Comparison of ENCODE assay signal across 12 cellular contexts in genomic region chr1:156481527-156481926, GRCh38. TPM values are rescaled to one million over a fixed set of nuclear protein-coding genes. Genes with fewer than 3 reads are reported as not detected.
DNase-seq lines count a peak whose midpoint lies in the region; ATAC-seq and TF ChIP-seq lines count a peak whose summit lies in the region.
"Had no signal": no experiment of that assay in that cellular context is flagged by ENCODE, and none has a peak within 500 bp of the region (broad histone marks: within the 10 kb centered on the region; RNA-seq: fewer than 3 reads in every experiment).

No MANE protein-coding gene starts in this region.

- peak overlapping the region; percentile 79 for H3K27ac Mint-ChIP-seq in activated CD4-positive, alpha-beta memory T cell treated with anti-CD3 and anti-CD28 coated beads for 36 hours
- peak overlapping the region in 5 of 6 donors; percentile 87 to 99 (median 97) for H3K27ac Mint-ChIP-seq in naive B cell
- no peak overlapping the region for H3K27ac Mint-ChIP-seq in chondrocyte (ENCODE audit: unreplicated experiment)
- no peak overlapping the region; the same call in 1 of the 2 replicates for H3K27ac Mint-ChIP-seq in WTC11

- peak; percentile 33 to 54 for ATAC-seq in naive B cell (ENCODE audit: low read depth in 2 of 2)
- ATAC-seq in HG03460 (IDR thresholded peaks at IDR 0.05; ENCODE audit: unreplicated experiment): no peak
- ATAC-seq in WTC11: no peak

- no peaks in the 10 kb centered on the region for H3K27me3 Mint-ChIP-seq in activated CD4-positive, alpha-beta memory T cell treated with anti-CD3 and anti-CD28 coated beads for 36 hours
- no peaks in the 10 kb centered on the region for H3K27me3 Mint-ChIP-seq in naive B cell
- H3K27me3 Mint-ChIP-seq in chondrocyte (ENCODE audit: low read depth): no peaks in the 10 kb centered on the region
- no peaks in the 10 kb centered on the region for H3K27me3 Mint-ChIP-seq in WTC11 (ENCODE audit: low read depth)

- intact Hi-C loops in activated CD4-positive, alpha-beta memory T cell treated with anti-CD3 and anti-CD28 coated beads for 36 hours (cut with micrococcal nuclease): loop anchor here (2.0 kb wide), 1 partner anchor 25 kb away; no protein-coding TSS in a partner anchor

- peak; percentile 43 for DNase-seq in stimulated activated CD4-positive, alpha-beta T cell treated with anti-CD3 and anti-CD28 coated beads, Interleukin-1b, Interleukin-23, amount 100 ng/mL, for 48 hours
- no peak for DNase-seq in stimulated activated CD4-positive, alpha-beta T cell treated with anti-CD3 and anti-CD28 coated beads, Interleukin-2, amount 100 ng/mL, for 24 hours
- peak; percentile 71 for DNase-seq in activated CD4-positive, alpha-beta memory T cell treated with anti-CD3 and anti-CD28 coated beads for 36 hours
- DNase-seq in naive B cell (no peak), chondrocyte (ENCODE audit: low spot score) (no peak), DMS53 treated with DMSO at 0.1 percent for 48 hours (lab: John Stamatoyannopoulos, UW; ENCODE audit: unreplicated experiment) (no peak), WTC11 (ENCODE audit: low spot score) (no peak)
- DNase-seq: adrenal gland; NCI-H146; stimulated activated CD4-positive, alpha-beta T cell treated with anti-CD3 and anti-CD28 coated beads, Interleukin-2, amount 100 ng/mL, for 48 hours had no signal

- no peak for TF ChIP-seq CTCF in chondrocyte (IDR thresholded peaks at IDR 0.05)
- no peak for TF ChIP-seq CTCF in WTC11 (IDR thresholded peaks at IDR 0.05)

- CTCF ChIA-PET in activated CD4-positive, alpha-beta memory T cell treated with anti-CD3 and anti-CD28 coated beads for 36 hours (lab: Charles Lee): interaction anchor here (1.0 to 5.8 kb wide), 22 partner anchors 9 to 160 kb away, joined by 3 to 180 read pairs (median 11); partner anchors contain the start of genes BCAN, IQGAP3, MEF2D and TTC24
- CTCF ChIA-PET in WTC11 (lab: Charles Lee): interaction anchor here (0.8 to 6.1 kb wide), 32 partner anchors 10 to 225 kb away, joined by 3 to 145 read pairs (median 11); partner anchors contain the start of genes CRABP2, HAPLN2, IQGAP3 and MEF2D

- POLR2A ChIA-PET in activated CD4-positive, alpha-beta memory T cell treated with anti-CD3 and anti-CD28 coated beads for 36 hours (lab: Charles Lee): interaction anchor here (1.0 to 3.1 kb wide), 2 partner anchors 17 to 19 kb away, joined by 3 to 23 read pairs; partner anchors contain the start of gene MEF2D
- POLR2A ChIA-PET in WTC11 (lab: Charles Lee): interaction anchor here (1.3 to 2.5 kb wide), 3 partner anchors 20 to 24 kb away, joined by 3 to 24 read pairs (median 19); partner anchors contain the start of gene MEF2D

- peaks cover 44% of the 10 kb centered on the region for H3K36me3 Mint-ChIP-seq in activated CD4-positive, alpha-beta memory T cell treated with anti-CD3 and anti-CD28 coated beads for 36 hours
- H3K36me3 Mint-ChIP-seq in naive B cell (peaks cover 23 to 30% of the 10 kb centered on the region in 2 donors), chondrocyte (ENCODE audit: low read depth) (peaks cover 45% of the 10 kb centered on the region), WTC11 (peaks cover 29% of the 10 kb centered on the region)

- H3K9me3 Mint-ChIP-seq in activated CD4-positive, alpha-beta memory T cell treated with anti-CD3 and anti-CD28 coated beads for 36 hours: no peaks in the 10 kb centered on the region
- no peaks in the 10 kb centered on the region for H3K9me3 Mint-ChIP-seq in naive B cell
- no peaks in the 10 kb centered on the region for H3K9me3 Mint-ChIP-seq in chondrocyte (ENCODE audit: low read depth)
- H3K9me3 Mint-ChIP-seq in WTC11: no peaks in the 10 kb centered on the region
- H3K9me3 Mint-ChIP-seq: neural crest cell had no signal

- H3K4me3 Mint-ChIP-seq in activated CD4-positive, alpha-beta memory T cell treated with anti-CD3 and anti-CD28 coated beads for 36 hours: peak overlapping the region; percentile 1
- H3K4me3 Mint-ChIP-seq in naive B cell (peak overlapping the region in 5 of 8 donors; percentile 23 to 68 (median 30)), chondrocyte (ENCODE audit: unreplicated experiment) (no peak overlapping the region), WTC11 (no peak overlapping the region)
- H3K4me3 Mint-ChIP-seq: neural crest cell had no signal

- peaks cover 68% of the 10 kb centered on the region for H3K4me1 Mint-ChIP-seq in activated CD4-positive, alpha-beta memory T cell treated with anti-CD3 and anti-CD28 coated beads for 36 hours (ENCODE audit: low read depth)
- H3K4me1 Mint-ChIP-seq in naive B cell (peaks cover 39 to 66% (median 54%) of the 10 kb centered on the region in 3 donors), chondrocyte (ENCODE audit: low read depth) (peaks cover 32% of the 10 kb centered on the region), WTC11 (peaks cover 27% of the 10 kb centered on the region)

TF ChIP-seq in WTC11, 78 proteins besides CTCF, POLR2A, EP300 and RAD21 (continues in another document):
- TF ChIP-seq ERG (CRISPR knock-in tag; IDR thresholded peaks at IDR 0.05): no peak
- no peak for TF ChIP-seq ETV6 (CRISPR knock-in tag; IDR thresholded peaks at IDR 0.05)
- TF ChIP-seq GRHL2 (CRISPR knock-in tag; IDR thresholded peaks at IDR 0.05; ENCODE audit: insufficient replicate concordance, severe bottlenecking): no peak
- TF ChIP-seq NFE2L1 (CRISPR knock-in tag; IDR thresholded peaks at IDR 0.05): no peak
- no peak for TF ChIP-seq PREB (CRISPR knock-in tag; IDR thresholded peaks at IDR 0.05; ENCODE audit: borderline replicate concordance)
- TF ChIP-seq MLX (CRISPR knock-in tag; IDR thresholded peaks at IDR 0.05): no peak
- TF ChIP-seq CREM (CRISPR knock-in tag; IDR thresholded peaks at IDR 0.05): no peak
- no peak for TF ChIP-seq TEAD1 (CRISPR knock-in tag; IDR thresholded peaks at IDR 0.05)
- TF ChIP-seq ZBTB43 (CRISPR knock-in tag; IDR thresholded peaks at IDR 0.05): no peak
- no peak for TF ChIP-seq CBFB (CRISPR knock-in tag; IDR thresholded peaks at IDR 0.05; ENCODE audit: low read depth)
- TF ChIP-seq ESRRA (CRISPR knock-in tag; IDR thresholded peaks at IDR 0.05; ENCODE audit: borderline replicate concordance): no peak
- TF ChIP-seq ATF3 (CRISPR knock-in tag; conservative IDR thresholded peaks at IDR 0.05): no peak
- no peak for TF ChIP-seq RORB (CRISPR knock-in tag; IDR thresholded peaks at IDR 0.05)
- no peak for TF ChIP-seq USF2 (CRISPR knock-in tag; IDR thresholded peaks at IDR 0.05)
- TF ChIP-seq NR1H2 (CRISPR knock-in tag; IDR thresholded peaks at IDR 0.05): no peak

RNA-seq across cellular contexts. Expression of gene MEF2D, which starts 19.0 kb away (rescaled TPM):
- 10 to 100 TPM; 35.9 to 39.7 TPM for total RNA-seq in activated CD4-positive, alpha-beta memory T cell treated with anti-CD3 and anti-CD28 coated beads for 36 hours
- polyA plus RNA-seq in naive B cell (ENCODE audit: low read depth in 6 of 6): 10 to 100 TPM in 3 of 6 donors, 1 to 10 TPM in 3; 6.9 to 15.8 (median 9.1) TPM
- total RNA-seq in chondrocyte: 42.3 to 64.7 TPM (median 62.0 TPM) in 3 replicates
- 20.6 to 24.1 TPM (median 24.0 TPM) in 3 replicates for total RNA-seq in WTC11 (2021)

Comparison
In these comparisons a context has a peak if more than half of its experiments do, and no peak if none do; other contexts are left out.
1. DNase-seq: peak in stimulated activated CD4-positive, alpha-beta T cell treated with anti-CD3 and anti-CD28 coated beads, Interleukin-1b, Interleukin-23, amount 100 ng/mL, for 48 hours (single experiment) and activated CD4-positive, alpha-beta memory T cell treated with anti-CD3 and anti-CD28 coated beads for 36 hours (single experiment); none in stimulated activated CD4-positive, alpha-beta T cell treated with anti-CD3 and anti-CD28 coated beads, Interleukin-2, amount 100 ng/mL, for 24 hours (0 of 2), naive B cell (single experiment), chondrocyte (single experiment), DMS53 treated with DMSO at 0.1 percent for 48 hours (single experiment) and WTC11 (single experiment).
2. H3K27ac Mint-ChIP-seq: peak in activated CD4-positive, alpha-beta memory T cell treated with anti-CD3 and anti-CD28 coated beads for 36 hours (single experiment) and naive B cell (5 of 6); none in chondrocyte (single experiment) and WTC11 (single experiment).
3. H3K4me3 Mint-ChIP-seq: peak in activated CD4-positive, alpha-beta memory T cell treated with anti-CD3 and anti-CD28 coated beads for 36 hours (single experiment) and naive B cell (5 of 8); none in chondrocyte (single experiment) and WTC11 (single experiment).
4. ATAC-seq: peak in naive B cell (2 of 2); none in HG03460 (single experiment) and WTC11 (single experiment).